In genomic region chr12:54273981-54274380, GRCh38 we compare ENCODE assay signal across 1 cellular context.
A peak's percentile ranks its signal among the peaks of the same experiment; 100 is the strongest.
TF ChIP-seq lines count a peak whose summit lies in the region.

No MANE protein-coding gene starts in this region.

TF ChIP-seq in K562, 482 proteins besides CTCF, POLR2A, EP300 and RAD21:
- 0 out of 2 replicates have a peak, but pooled peaks have one; percentile 22 for TF ChIP-seq POLR2G (IDR thresholded peaks at IDR 0.05; ENCODE audit: low read depth, low read length)
- no peak for TF ChIP-seq BRD9 (IDR thresholded peaks at IDR 0.05; ENCODE audit: low read depth, partially characterized antibody)
TF ChIP-seq in K562: peak in this region for 1.
